Comparison of ENCODE assay signal across 8 cellular contexts in the genomic region with DNA sequence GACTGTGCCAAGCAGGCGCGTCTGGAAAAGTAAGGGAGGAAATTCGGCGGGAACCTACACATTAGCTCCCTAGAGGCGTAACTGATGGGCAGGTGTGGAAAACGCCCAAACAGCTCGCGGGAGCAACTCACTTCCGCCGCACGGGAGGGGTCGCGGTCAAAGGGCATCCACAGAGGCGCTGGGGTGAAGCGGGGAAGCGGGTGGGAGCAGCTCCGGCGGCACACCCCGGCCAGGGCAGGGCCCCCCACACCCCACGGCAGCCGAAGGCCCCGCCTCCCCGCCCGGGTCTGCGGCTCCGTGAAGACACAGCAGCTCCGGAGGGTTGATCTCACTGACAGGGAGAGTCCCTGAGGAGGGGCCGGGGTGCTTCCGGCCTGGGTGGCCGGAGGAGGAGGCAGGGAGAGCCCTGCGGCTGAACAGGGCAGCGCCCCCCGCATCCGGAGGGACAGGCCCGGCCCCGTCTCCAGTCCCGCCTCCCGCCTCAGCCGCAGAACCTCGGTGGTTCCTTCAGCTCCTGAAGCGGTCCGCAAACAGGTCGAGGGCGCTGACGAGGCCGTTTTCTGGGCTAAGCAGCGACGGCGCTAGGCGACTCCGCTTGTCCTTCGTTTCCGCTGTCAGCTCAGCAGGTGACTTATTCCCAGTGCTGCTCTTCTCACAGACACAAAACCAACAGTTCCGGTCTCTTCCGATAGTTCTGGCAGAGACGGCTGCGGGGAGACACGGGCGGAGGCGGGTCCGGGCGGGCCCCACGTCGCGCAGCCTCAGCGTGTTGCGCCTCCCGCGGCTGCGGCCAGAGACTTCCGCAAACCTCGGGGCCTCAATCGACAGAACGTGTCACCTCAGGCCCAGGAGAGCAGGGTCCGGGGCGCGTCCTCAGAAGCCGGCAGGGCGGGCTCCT.
DNase-seq lines count a peak whose midpoint lies in the region; ATAC-seq and TF ChIP-seq lines count a peak whose summit lies in the region.

No MANE protein-coding gene starts in this region.

- H3K79me2 ChIP-seq in DND-41 (ENCODE audit: insufficient read depth, low read length), result no peaks in the 10 kb centered on the region

- ATAC-seq in DND-41 (ENCODE audit: insufficient read depth, low read depth), result peak; percentile 73
- peak; percentile 78 for ATAC-seq in HG03342 (IDR thresholded peaks at IDR 0.05; ENCODE audit: unreplicated experiment)
- ATAC-seq in activated CD8-positive, alpha-beta memory T cell treated with anti-CD3 and anti-CD28 coated beads, Interleukin-2, amount 10 ng/mL, durations not matched to agents 7 days and 5 days, result peak; percentile 77
- no peak for ATAC-seq in GM18867 (IDR thresholded peaks at IDR 0.05; ENCODE audit: unreplicated experiment)

- H3K27me3 ChIP-seq in DND-41 (ENCODE audit: insufficient read depth, low read length, poor library complexity) (no peaks in the 10 kb centered on the region), BE2C (no peaks in the 10 kb centered on the region), MG63 (no peaks in the 10 kb centered on the region)

- H3K36me3 ChIP-seq in DND-41 (ENCODE audit: insufficient read depth, low read length), result peaks cover 93% of the 10 kb centered on the region
- no peaks in the 10 kb centered on the region for H3K36me3 ChIP-seq in BE2C
- H3K36me3 ChIP-seq in MG63, result no peaks in the 10 kb centered on the region

- peak overlapping the region; percentile 45 for H3K4me2 ChIP-seq in DND-41 (ENCODE audit: insufficient read depth, low read length)

- H2AFZ ChIP-seq in DND-41 (ENCODE audit: low read depth, low read length), result no peak overlapping the region

- H3K9me3 ChIP-seq in DND-41 (ENCODE audit: insufficient read depth, low read length, severe bottlenecking) (no peaks in the 10 kb centered on the region), BE2C (no peaks in the 10 kb centered on the region), MG63 (no peaks in the 10 kb centered on the region)

- H3K4me1 ChIP-seq in DND-41 (ENCODE audit: insufficient read depth, low read length) (peaks cover 23% of the 10 kb centered on the region), BE2C (no peaks in the 10 kb centered on the region)

- DNase-seq in DND-41 (peak; percentile 75), germinal center (ENCODE audit: low spot score) (peak; percentile 47), BE2C (no peak), MG63 (no peak)
- DNase-seq in activated CD8-positive, alpha-beta memory T cell treated with anti-CD3 and anti-CD28 coated beads, Interleukin-2, amount 10 ng/mL, durations not matched to agents 7 days and 5 days, result peak; percentile 76
- peak; percentile 12 to 48 (median 47) for DNase-seq in stimulated activated CD4-positive, alpha-beta T cell treated with anti-CD3 and anti-CD28 coated beads, Interleukin-12 subunit alpha, Interleukin-12 subunit beta, amount 100 ng/mL, for 48 hours (ENCODE audit: low read depth in 2 of 3, low spot score in 1 of 3)

- peak overlapping the region; percentile 45 for H3K9ac ChIP-seq in DND-41 (ENCODE audit: low read depth, low read length)

- peaks cover 11% of the 10 kb centered on the region for H3K27me3 Mint-ChIP-seq in activated CD8-positive, alpha-beta memory T cell treated with anti-CD3 and anti-CD28 coated beads, Interleukin-2, amount 10 ng/mL, durations not matched to agents 7 days and 5 days

- H3K27ac Mint-ChIP-seq in activated CD8-positive, alpha-beta memory T cell treated with anti-CD3 and anti-CD28 coated beads, Interleukin-2, amount 10 ng/mL, durations not matched to agents 7 days and 5 days, result peak overlapping the region; percentile 74

- H3K9me3 Mint-ChIP-seq in activated CD8-positive, alpha-beta memory T cell treated with anti-CD3 and anti-CD28 coated beads, Interleukin-2, amount 10 ng/mL, durations not matched to agents 7 days and 5 days (ENCODE audit: low read depth), result no peaks in the 10 kb centered on the region

- CTCF ChIA-PET in activated CD8-positive, alpha-beta memory T cell treated with anti-CD3 and anti-CD28 coated beads, Interleukin-2, amount 10 ng/mL, durations not matched to agents 7 days and 5 days (lab: Charles Lee), result interaction anchor here (1.0 to 1.3 kb wide), 3 partner anchors 37 to 226 kb away, joined by 3 to 4 read pairs (median 3); no protein-coding TSS in a partner anchor

- H3K4me3 Mint-ChIP-seq in activated CD8-positive, alpha-beta memory T cell treated with anti-CD3 and anti-CD28 coated beads, Interleukin-2, amount 10 ng/mL, durations not matched to agents 7 days and 5 days, result peak overlapping the region; percentile 74

- no peaks in the 10 kb centered on the region for H3K36me3 Mint-ChIP-seq in activated CD8-positive, alpha-beta memory T cell treated with anti-CD3 and anti-CD28 coated beads, Interleukin-2, amount 10 ng/mL, durations not matched to agents 7 days and 5 days

- no peaks in the 10 kb centered on the region for H4K20me1 ChIP-seq in DND-41 (ENCODE audit: insufficient read depth, low read length)

- H3K4me1 Mint-ChIP-seq in activated CD8-positive, alpha-beta memory T cell treated with anti-CD3 and anti-CD28 coated beads, Interleukin-2, amount 10 ng/mL, durations not matched to agents 7 days and 5 days, result peaks cover 6% of the 10 kb centered on the region

- H3K27ac ChIP-seq in DND-41 (ENCODE audit: low read length), result peak overlapping the region; percentile 75

- peak overlapping the region in 1 of 2 experiments; percentile 17; a peak in 2 of 4 replicates for H3K4me3 ChIP-seq in DND-41 (ENCODE audit: low read depth in 1 of 2, low read length in 2 of 2)
- H3K4me3 ChIP-seq in BE2C (ENCODE audit: low read depth, low read length), result no peak overlapping the region
- H3K4me3 ChIP-seq in MG63, result no peak overlapping the region

- TF ChIP-seq CTCF in DND-41 (IDR thresholded peaks at IDR 0.05; ENCODE audit: borderline replicate concordance, extremely low read depth, low read length, poor library complexity, severe bottlenecking) (no peak), BE2C (IDR thresholded peaks at IDR 0.05; ENCODE audit: low read depth, low read length) (no peak)

Comparison
In these comparisons a context has a peak if more than half of its experiments do, and no peak if none do; other contexts are left out.
1. DNase-seq: peak in DND-41 (single experiment), activated CD8-positive, alpha-beta memory T cell treated with anti-CD3 and anti-CD28 coated beads, Interleukin-2, amount 10 ng/mL, durations not matched to agents 7 days and 5 days (single experiment), germinal center (single experiment) and stimulated activated CD4-positive, alpha-beta T cell treated with anti-CD3 and anti-CD28 coated beads, Interleukin-12 subunit alpha, Interleukin-12 subunit beta, amount 100 ng/mL, for 48 hours (3 of 3); none in BE2C (single experiment) and MG63 (single experiment).